Comparison of ENCODE assay signal across 13 cellular contexts in genomic region chr4:168636506-168637176, GRCh38.
DNase-seq lines count a peak whose midpoint lies in the region; ATAC-seq, FAIRE-seq and TF ChIP-seq lines count a peak whose summit lies in the region.
"Had no signal": no experiment of that assay in that cellular context is flagged by ENCODE, and none has a peak within 500 bp of the region (broad histone marks: within the 10 kb centered on the region; RNA-seq: fewer than 3 reads in every experiment).

No MANE protein-coding gene starts in this region.

- H3K36me3 ChIP-seq in BJ (ENCODE audit: control insufficient read depth, insufficient read depth, low read length) (no peaks in the 10 kb centered on the region), astrocyte (ENCODE audit: insufficient read depth, low read length) (no peaks in the 10 kb centered on the region)

- peaks cover 51% of the 10 kb centered on the region for H3K4me1 ChIP-seq in astrocyte (ENCODE audit: insufficient read depth, low read length)

- H3K27ac Mint-ChIP-seq in astrocyte (ENCODE audit: unreplicated experiment): peak overlapping the region; percentile 95
- H3K27ac Mint-ChIP-seq in activated T-cell treated with anti-CD3 and anti-CD28 coated beads, Interleukin-2, amount 50 U/mL, for 24 hours: no peak overlapping the region
- H3K27ac Mint-ChIP-seq: CD4-positive, CD25-positive, alpha-beta regulatory T cell had no signal

- H3K4me1 Mint-ChIP-seq in astrocyte (ENCODE audit: low read depth, unreplicated experiment): peaks cover 72% of the 10 kb centered on the region
- H3K4me1 Mint-ChIP-seq in activated T-cell treated with anti-CD3 and anti-CD28 coated beads, Interleukin-2, amount 50 U/mL, for 24 hours (ENCODE audit: low read depth): peaks cover 7% of the 10 kb centered on the region

- peaks cover 3% of the 10 kb centered on the region for H4K20me1 ChIP-seq in astrocyte (ENCODE audit: insufficient read depth, low read length)

- peak overlapping the region; percentile 75 for H3K9ac ChIP-seq in astrocyte (ENCODE audit: low read length)

- peak; percentile 12 to 34 for ATAC-seq in left cardiac atrium

- peak; percentile 57 for DNase-seq in BJ (ENCODE audit: low read depth)
- DNase-seq in astrocyte (ENCODE audit: low read depth): peak; percentile 88
- DNase-seq in left cardiac atrium: no peak
- DNase-seq in renal cortical epithelial cell (ENCODE audit: low read depth): peak; percentile 81
- no peak for DNase-seq in activated T-cell treated with anti-CD3 and anti-CD28 coated beads, Interleukin-2, amount 50 U/mL, for 24 hours
- no peak for DNase-seq in stimulated activated naive CD4-positive, alpha-beta T cell treated with Interleukin-2 at 50 U/mL for 16 hours (lab: John Stamatoyannopoulos, UW)
- DNase-seq in NOMO-1 (lab: John Stamatoyannopoulos, UW; ENCODE audit: unreplicated experiment in 2 of 2): no peak
- no peak for DNase-seq in activated CD4-positive, alpha-beta T cell treated with anti-CD3 and anti-CD28 coated beads, Interleukin-2, amount 50 U/mL, for 1 hour
- DNase-seq: activated T-cell treated with anti-CD3 and anti-CD28 coated beads for 4 hours; CD4-positive, CD25-positive, alpha-beta regulatory T cell; dorsolateral prefrontal cortex; NCI-H2171 treated with DMSO at 0.1 percent for 48 hours; stimulated activated CD4-positive, alpha-beta T cell treated with anti-CD3 and anti-CD28 coated beads, Interleukin-2, amount 100 ng/mL, for 24 hours had no signal

- CTCF ChIA-PET in BJ (lab: Yijun Ruan, JAX): interaction anchor here (0.8 to 3.0 kb wide), 4 partner anchors 9 to 208 kb away, joined by 3 to 10 read pairs (median 3); no protein-coding TSS in a partner anchor

- no peak overlapping the region for H2AFZ ChIP-seq in astrocyte (ENCODE audit: low read depth, low read length)

- no peak for TF ChIP-seq CTCF in BJ (IDR thresholded peaks at IDR 0.05; ENCODE audit: insufficient read depth, low read depth, low read length)
- no peak for TF ChIP-seq CTCF in astrocyte (IDR thresholded peaks at IDR 0.05; ENCODE audit: insufficient read depth, low read depth, low read length)

- POLR2A ChIA-PET in BJ (lab: Charles Lee): interaction anchor here (0.7 kb wide), 1 partner anchor 428 kb away, joined by 3 read pairs; no protein-coding TSS in a partner anchor

- H3K36me3 Mint-ChIP-seq in astrocyte (ENCODE audit: low read depth, unreplicated experiment): peaks cover 15% of the 10 kb centered on the region
- no peaks in the 10 kb centered on the region for H3K36me3 Mint-ChIP-seq in activated T-cell treated with anti-CD3 and anti-CD28 coated beads, Interleukin-2, amount 50 U/mL, for 24 hours (ENCODE audit: low read depth)
- H3K36me3 Mint-ChIP-seq: CD4-positive, CD25-positive, alpha-beta regulatory T cell had no signal

- H3K27me3 ChIP-seq in BJ (ENCODE audit: control insufficient read depth, insufficient read depth, low read length) (peaks cover 11% of the 10 kb centered on the region), astrocyte (ENCODE audit: insufficient read depth, low read length) (no peaks in the 10 kb centered on the region)

- intact Hi-C loops in left cardiac atrium (cut with DNase I): no loop called here

- peaks cover 82% of the 10 kb centered on the region for H3K79me2 ChIP-seq in astrocyte (ENCODE audit: insufficient read depth, low read length)

- no peaks in the 10 kb centered on the region for H3K27me3 Mint-ChIP-seq in astrocyte (ENCODE audit: low read depth, unreplicated experiment)
- peaks cover 50% of the 10 kb centered on the region for H3K27me3 Mint-ChIP-seq in activated T-cell treated with anti-CD3 and anti-CD28 coated beads, Interleukin-2, amount 50 U/mL, for 24 hours

- no peak overlapping the region for H3K4me3 ChIP-seq in BJ (ENCODE audit: low read depth, low read length)
- peak overlapping the region; percentile 11 for H3K4me3 ChIP-seq in astrocyte (ENCODE audit: insufficient read depth, low read depth, low read length)
- H3K4me3 ChIP-seq: dorsolateral prefrontal cortex had no signal

- H3K9me3 ChIP-seq in astrocyte (ENCODE audit: insufficient read depth, low read depth, low read length): no peaks in the 10 kb centered on the region

- no peaks in the 10 kb centered on the region for H3K9me3 Mint-ChIP-seq in astrocyte (ENCODE audit: unreplicated experiment)
- H3K9me3 Mint-ChIP-seq in activated T-cell treated with anti-CD3 and anti-CD28 coated beads, Interleukin-2, amount 50 U/mL, for 24 hours: no peaks in the 10 kb centered on the region

- peak overlapping the region; percentile 94 for H3K4me2 ChIP-seq in astrocyte (ENCODE audit: low read length)

- H3K27ac ChIP-seq in astrocyte (ENCODE audit: low read depth, low read length): peak overlapping the region; percentile 91
- H3K27ac ChIP-seq: dorsolateral prefrontal cortex had no signal

- FAIRE-seq in astrocyte (lab: Jason Lieb, UNC): peak; percentile 91

- peak overlapping the region; percentile 24 for H3K4me3 Mint-ChIP-seq in astrocyte (ENCODE audit: unreplicated experiment)
- H3K4me3 Mint-ChIP-seq in activated T-cell treated with anti-CD3 and anti-CD28 coated beads, Interleukin-2, amount 50 U/mL, for 24 hours: no peak overlapping the region
- H3K4me3 Mint-ChIP-seq: CD4-positive, CD25-positive, alpha-beta regulatory T cell had no signal

Comparison
In these comparisons a context has a peak if more than half of its experiments do, and no peak if none do; other contexts are left out.
1. DNase-seq: peak in BJ (single experiment), astrocyte (single experiment) and renal cortical epithelial cell (single experiment); none in left cardiac atrium (single experiment), activated T-cell treated with anti-CD3 and anti-CD28 coated beads, Interleukin-2, amount 50 U/mL, for 24 hours (single experiment), stimulated activated naive CD4-positive, alpha-beta T cell treated with Interleukin-2 at 50 U/mL for 16 hours (single experiment), NOMO-1 (0 of 2) and activated CD4-positive, alpha-beta T cell treated with anti-CD3 and anti-CD28 coated beads, Interleukin-2, amount 50 U/mL, for 1 hour (single experiment).